In the genomic region with DNA sequence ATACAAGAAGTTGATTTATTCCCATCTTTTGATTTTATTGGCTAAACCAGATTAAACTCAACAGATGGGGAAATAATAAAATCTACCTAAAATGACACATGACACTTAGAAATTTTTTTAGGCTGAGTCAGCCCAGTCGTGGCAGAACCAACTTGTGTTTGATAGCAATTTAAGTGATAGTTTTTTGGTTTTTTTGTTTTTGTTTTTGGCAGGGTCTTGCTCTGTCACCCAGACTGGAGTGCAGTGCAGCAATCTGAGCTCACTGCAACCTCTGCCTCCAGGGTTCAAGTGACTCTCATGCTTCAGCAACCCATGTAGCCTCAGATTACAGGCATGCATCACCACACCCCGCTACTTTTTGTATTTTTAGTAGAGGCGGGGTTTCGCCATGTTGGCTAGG, we compare ENCODE assay signal across 22 cellular contexts.
DNase-seq lines count a peak whose midpoint lies in the region; ATAC-seq, FAIRE-seq and TF ChIP-seq lines count a peak whose summit lies in the region.
"Had no signal": no experiment of that assay in that cellular context is flagged by ENCODE, and none has a peak within 500 bp of the region (broad histone marks: within the 10 kb centered on the region; RNA-seq: fewer than 3 reads in every experiment).

No MANE protein-coding gene starts in this region.

- H2BK5ac ChIP-seq in neuronal stem cell (ENCODE audit: low read length) = no peak overlapping the region

- no peak overlapping the region for H3K4me3 ChIP-seq in neuronal stem cell (ENCODE audit: low read length in 2 of 2)
- H3K4me3 ChIP-seq: body of pancreas, colonic mucosa, lung had no signal

- no peaks in the 10 kb centered on the region for H3K27me3 Mint-ChIP-seq in activated CD8-positive, alpha-beta T cell treated with anti-CD3 and anti-CD28 coated beads for 36 hours

- no peak for TF ChIP-seq POLR2A in H54 (IDR thresholded peaks at IDR 0.05; ENCODE audit: low read depth, low read length)

- no peak overlapping the region for H3K27ac Mint-ChIP-seq in activated CD8-positive, alpha-beta T cell treated with anti-CD3 and anti-CD28 coated beads for 36 hours
- H3K27ac Mint-ChIP-seq: activated naive CD4-positive, alpha-beta T cell treated with anti-CD3 and anti-CD28 coated beads, Interleukin-2, amount 50 U/mL, for 24 hours; endodermal cell; immature natural killer cell had no signal

- H3K9ac ChIP-seq in neuronal stem cell (ENCODE audit: low read depth, low read length, poor library complexity) = no peak overlapping the region

- H3K79me1 ChIP-seq in neuronal stem cell (ENCODE audit: low read depth, low read length) = no peaks in the 10 kb centered on the region

- no peak overlapping the region for H3K4ac ChIP-seq in neuronal stem cell (ENCODE audit: low read length)

- no peak overlapping the region for H2BK12ac ChIP-seq in neuronal stem cell (ENCODE audit: low read length)

- H3K36me3 Mint-ChIP-seq in activated CD8-positive, alpha-beta T cell treated with anti-CD3 and anti-CD28 coated beads for 36 hours (ENCODE audit: low read depth) = no peaks in the 10 kb centered on the region
- H3K36me3 Mint-ChIP-seq: activated naive CD4-positive, alpha-beta T cell treated with anti-CD3 and anti-CD28 coated beads, Interleukin-2, amount 50 U/mL, for 24 hours; immature natural killer cell had no signal

- peak; percentile 21 for DNase-seq in AG08395 (ENCODE audit: low spot score)
- DNase-seq in HT1080 (ENCODE audit: low read depth) = peak; percentile 53
- DNase-seq in astrocyte of the hippocampus (ENCODE audit: low read depth, low spot score) = peak; percentile 26
- peak; percentile 54 for DNase-seq in kidney tubule cell (ENCODE audit: low spot score)
- no peak for DNase-seq in left colon
- DNase-seq in neuronal stem cell (ENCODE audit: low spot score) = no peak
- no peak for DNase-seq in H54 (ENCODE audit: insufficient read length, low spot score)
- DNase-seq in activated CD8-positive, alpha-beta T cell treated with anti-CD3 and anti-CD28 coated beads for 36 hours = no peak
- DNase-seq: body of pancreas; colonic mucosa; endodermal cell; immature natural killer cell; KG1; NCI-H1048; NCI-H2081; NCI-H526; stimulated activated CD4-positive, alpha-beta T cell treated with anti-CD3 and anti-CD28 coated beads, Interleukin-12 subunit alpha, Interleukin-12 subunit beta, amount 100 ng/mL, for 4 hours had no signal

- no peak overlapping the region for H4K91ac ChIP-seq in neuronal stem cell (ENCODE audit: low read depth, low read length, poor library complexity)

- no peak overlapping the region for H3K4me2 ChIP-seq in neuronal stem cell (ENCODE audit: insufficient read depth, low read length, poor library complexity, severe bottlenecking)

- no peak overlapping the region for H3K23ac ChIP-seq in neuronal stem cell (ENCODE audit: low read depth, low read length, poor library complexity)

- no peaks in the 10 kb centered on the region for H3K4me1 ChIP-seq in neuronal stem cell (ENCODE audit: control insufficient read depth in 2 of 2, insufficient read depth in 1 of 2, low read depth in 1 of 2, low read length in 2 of 2)
- H3K4me1 ChIP-seq: body of pancreas, colonic mucosa had no signal

- whole genome bisulfite sequencing in neuronal stem cell (ENCODE audit: extremely low coverage in 2 of 2, insufficient read length in 2 of 2, insufficient replicate concordance in 1 of 2), 2 donors = no CpG with 5 or more reads among the region's 4 CpGs

- H2BK120ac ChIP-seq in neuronal stem cell (ENCODE audit: low read depth, low read length) = no peak overlapping the region

- H3K27me3 ChIP-seq in neuronal stem cell (ENCODE audit: control insufficient read depth in 3 of 3, insufficient read depth in 3 of 3, low read depth in 1 of 3, low read length in 3 of 3) = no peaks in the 10 kb centered on the region
- H3K27me3 ChIP-seq: body of pancreas, colonic mucosa had no signal

- no peak overlapping the region for H2BK15ac ChIP-seq in neuronal stem cell (ENCODE audit: low read length)

- no peaks in the 10 kb centered on the region for H3K4me1 Mint-ChIP-seq in activated CD8-positive, alpha-beta T cell treated with anti-CD3 and anti-CD28 coated beads for 36 hours (ENCODE audit: low read depth)
- H3K4me1 Mint-ChIP-seq: activated naive CD4-positive, alpha-beta T cell treated with anti-CD3 and anti-CD28 coated beads, Interleukin-2, amount 50 U/mL, for 24 hours; immature natural killer cell had no signal

- no peak for TF ChIP-seq CTCF in activated CD8-positive, alpha-beta T cell treated with anti-CD3 and anti-CD28 coated beads for 36 hours (IDR thresholded peaks at IDR 0.05)

- intact Hi-C loops in left colon (cut with DNase I, micrococcal nuclease) = no loop called here
- intact Hi-C loops in activated CD8-positive, alpha-beta T cell treated with anti-CD3 and anti-CD28 coated beads for 36 hours (cut with micrococcal nuclease) = no loop called here

- no peak overlapping the region for H3K4me3 Mint-ChIP-seq in activated CD8-positive, alpha-beta T cell treated with anti-CD3 and anti-CD28 coated beads for 36 hours
- H3K4me3 Mint-ChIP-seq: activated naive CD4-positive, alpha-beta T cell treated with anti-CD3 and anti-CD28 coated beads, Interleukin-2, amount 50 U/mL, for 24 hours; endodermal cell; immature natural killer cell had no signal

- H3K18ac ChIP-seq in neuronal stem cell (ENCODE audit: low read length) = no peak overlapping the region

- no peak for FAIRE-seq in H54 (lab: Jason Lieb, UNC)
- FAIRE-seq: G401.6 had no signal

- no peaks in the 10 kb centered on the region for H3K9me3 Mint-ChIP-seq in activated CD8-positive, alpha-beta T cell treated with anti-CD3 and anti-CD28 coated beads for 36 hours
- H3K9me3 Mint-ChIP-seq: activated naive CD4-positive, alpha-beta T cell treated with anti-CD3 and anti-CD28 coated beads, Interleukin-2, amount 50 U/mL, for 24 hours; endodermal cell had no signal

- no peak overlapping the region for H3K14ac ChIP-seq in neuronal stem cell (ENCODE audit: low read length)

- CTCF ChIA-PET in activated CD8-positive, alpha-beta T cell treated with anti-CD3 and anti-CD28 coated beads for 36 hours (lab: Charles Lee) = no interaction called here

- H3K9me3 ChIP-seq in neuronal stem cell (replicated peaks in 1 of 2; ENCODE audit: control insufficient read depth in 2 of 2, insufficient read depth in 1 of 2, low read depth in 1 of 2, low read length in 2 of 2) = no peaks in the 10 kb centered on the region
- H3K9me3 ChIP-seq: body of pancreas, colonic mucosa had no signal

- no peak overlapping the region for H2AK5ac ChIP-seq in neuronal stem cell (ENCODE audit: low read depth, low read length)

- POLR2A ChIA-PET in activated CD8-positive, alpha-beta T cell treated with anti-CD3 and anti-CD28 coated beads for 36 hours (lab: Charles Lee) = no interaction called here

- H3K36me3 ChIP-seq in neuronal stem cell (replicated peaks in 1 of 2; ENCODE audit: control insufficient read depth in 2 of 2, insufficient read depth in 2 of 2, low read length in 2 of 2) = no peaks in the 10 kb centered on the region
- H3K36me3 ChIP-seq: colonic mucosa had no signal

- H3K27ac ChIP-seq in neuronal stem cell (replicated peaks; ENCODE audit: low read length) = no peak overlapping the region
- H3K27ac ChIP-seq: body of pancreas, C4-2B, colonic mucosa had no signal

- ATAC-seq in left colon = no peak
- no peak for ATAC-seq in activated CD8-positive, alpha-beta T cell treated with anti-CD3 and anti-CD28 coated beads for 36 hours
- ATAC-seq: body of pancreas, Right ventricle myocardium inferior had no signal

- no peak overlapping the region for H2AFZ ChIP-seq in neuronal stem cell (ENCODE audit: low read length)

- no peak overlapping the region for H4K8ac ChIP-seq in neuronal stem cell (ENCODE audit: low read depth, low read length)

Comparison
In these comparisons a context has a peak if more than half of its experiments do, and no peak if none do; other contexts are left out.
1. DNase-seq: peak in AG08395 (single experiment), HT1080 (single experiment), astrocyte of the hippocampus (single experiment) and kidney tubule cell (single experiment); none in left colon (0 of 2), neuronal stem cell (single experiment), H54 (single experiment) and activated CD8-positive, alpha-beta T cell treated with anti-CD3 and anti-CD28 coated beads for 36 hours (single experiment).